In genomic region chr2:18829331-18829902, GRCh38 we compare ENCODE assay signal across 13 cellular contexts.
DNase-seq lines count a peak whose midpoint lies in the region; ATAC-seq and TF ChIP-seq lines count a peak whose summit lies in the region.
"Had no signal": no experiment of that assay in that cellular context is flagged by ENCODE, and none has a peak within 500 bp of the region (broad histone marks: within the 10 kb centered on the region; RNA-seq: fewer than 3 reads in every experiment).

No MANE protein-coding gene starts in this region.

- no peak overlapping the region for H3K4me3 ChIP-seq in fibroblast of mammary gland (ENCODE audit: control insufficient read depth, low read depth, low read length)

- H3K4me1 Mint-ChIP-seq in progenitor cell of endocrine pancreas (ENCODE audit: low read depth): peaks cover 62% of the 10 kb centered on the region
- H3K4me1 Mint-ChIP-seq: activated naive CD4-positive, alpha-beta T cell treated with anti-CD3 and anti-CD28 coated beads, Interleukin-2, amount 10 ng/mL, durations not matched to agents 7 days and 5 days had no signal

- no peaks in the 10 kb centered on the region for H3K9me3 Mint-ChIP-seq in progenitor cell of endocrine pancreas (ENCODE audit: low read depth)
- H3K9me3 Mint-ChIP-seq: activated CD4-positive, alpha-beta memory T cell treated with anti-CD3 and anti-CD28 coated beads for 36 hours; activated naive CD4-positive, alpha-beta T cell treated with anti-CD3 and anti-CD28 coated beads, Interleukin-2, amount 10 ng/mL, durations not matched to agents 7 days and 5 days had no signal

- POLR2A ChIA-PET in RWPE1 (lab: Yijun Ruan, JAX; ENCODE audit: low non-redundant PET): no interaction called here

- H3K27ac Mint-ChIP-seq in progenitor cell of endocrine pancreas: peak overlapping the region; percentile 74
- H3K27ac Mint-ChIP-seq: activated CD4-positive, alpha-beta memory T cell treated with anti-CD3 and anti-CD28 coated beads for 36 hours; activated naive CD4-positive, alpha-beta T cell treated with anti-CD3 and anti-CD28 coated beads, Interleukin-2, amount 10 ng/mL, durations not matched to agents 7 days and 5 days had no signal

- TF ChIP-seq CTCF in RWPE1 (conservative IDR thresholded peaks at IDR 0.05; ENCODE audit: low read depth): no peak
- TF ChIP-seq CTCF in fibroblast of mammary gland (conservative IDR thresholded peaks at IDR 0.05; ENCODE audit: control insufficient read depth, insufficient read depth, low read depth, low read length): no peak
- no peak for TF ChIP-seq CTCF in progenitor cell of endocrine pancreas (IDR thresholded peaks at IDR 0.05; ENCODE audit: unreplicated experiment)

- no peak for TF ChIP-seq POLR2A in GM18505 (IDR thresholded peaks at IDR 0.05; ENCODE audit: borderline replicate concordance, extremely low read depth, insufficient read depth, insufficient read length)

- H3K36me3 Mint-ChIP-seq in progenitor cell of endocrine pancreas (ENCODE audit: insufficient read depth): no peaks in the 10 kb centered on the region
- H3K36me3 Mint-ChIP-seq: activated CD4-positive, alpha-beta memory T cell treated with anti-CD3 and anti-CD28 coated beads for 36 hours; activated naive CD4-positive, alpha-beta T cell treated with anti-CD3 and anti-CD28 coated beads, Interleukin-2, amount 10 ng/mL, durations not matched to agents 7 days and 5 days had no signal

- no peak overlapping the region for H3K27ac ChIP-seq in RWPE1

- DNase-seq in EH (ENCODE audit: low read depth) (peak; percentile 90), RWPE1 (ENCODE audit: low spot score) (peak; percentile 20), fibroblast of mammary gland (ENCODE audit: low read depth) (peak; percentile 69), progenitor cell of endocrine pancreas (ENCODE audit: low spot score, unreplicated experiment) (no peak), foreskin melanocyte (no peak)
- DNase-seq: activated CD4-positive, alpha-beta memory T cell treated with anti-CD3 and anti-CD28 coated beads for 36 hours; activated naive CD4-positive, alpha-beta T cell treated with anti-CD3 and anti-CD28 coated beads, Interleukin-2, amount 10 ng/mL, durations not matched to agents 7 days and 5 days; NCI-H526; stimulated activated CD8-positive, alpha-beta memory T cell treated with anti-CD3 and anti-CD28 coated beads, Interleukin-4, amount 100 ng/mL, for 48 hours had no signal

- no peak overlapping the region for H3K4me3 Mint-ChIP-seq in progenitor cell of endocrine pancreas (ENCODE audit: low read depth)
- H3K4me3 Mint-ChIP-seq: activated CD4-positive, alpha-beta memory T cell treated with anti-CD3 and anti-CD28 coated beads for 36 hours; activated naive CD4-positive, alpha-beta T cell treated with anti-CD3 and anti-CD28 coated beads, Interleukin-2, amount 10 ng/mL, durations not matched to agents 7 days and 5 days had no signal

- CTCF ChIA-PET in RWPE1 (lab: Yijun Ruan, JAX): no interaction called here

- ATAC-seq in HG03432 (IDR thresholded peaks at IDR 0.05; ENCODE audit: unreplicated experiment) (no peak), HG03039 (IDR thresholded peaks at IDR 0.05; ENCODE audit: unreplicated experiment) (no peak), GM18505 (IDR thresholded peaks at IDR 0.05; ENCODE audit: unreplicated experiment) (no peak)
- ATAC-seq: left lobe of liver had no signal

- no peaks in the 10 kb centered on the region for H3K27me3 Mint-ChIP-seq in progenitor cell of endocrine pancreas
- H3K27me3 Mint-ChIP-seq: activated CD4-positive, alpha-beta memory T cell treated with anti-CD3 and anti-CD28 coated beads for 36 hours; activated naive CD4-positive, alpha-beta T cell treated with anti-CD3 and anti-CD28 coated beads, Interleukin-2, amount 10 ng/mL, durations not matched to agents 7 days and 5 days had no signal

Comparison
In these comparisons a context has a peak if more than half of its experiments do, and no peak if none do; other contexts are left out.
1. DNase-seq: peak in EH (single experiment), RWPE1 (single experiment) and fibroblast of mammary gland (single experiment); none in progenitor cell of endocrine pancreas (single experiment) and foreskin melanocyte (single experiment).